In the genomic region with DNA sequence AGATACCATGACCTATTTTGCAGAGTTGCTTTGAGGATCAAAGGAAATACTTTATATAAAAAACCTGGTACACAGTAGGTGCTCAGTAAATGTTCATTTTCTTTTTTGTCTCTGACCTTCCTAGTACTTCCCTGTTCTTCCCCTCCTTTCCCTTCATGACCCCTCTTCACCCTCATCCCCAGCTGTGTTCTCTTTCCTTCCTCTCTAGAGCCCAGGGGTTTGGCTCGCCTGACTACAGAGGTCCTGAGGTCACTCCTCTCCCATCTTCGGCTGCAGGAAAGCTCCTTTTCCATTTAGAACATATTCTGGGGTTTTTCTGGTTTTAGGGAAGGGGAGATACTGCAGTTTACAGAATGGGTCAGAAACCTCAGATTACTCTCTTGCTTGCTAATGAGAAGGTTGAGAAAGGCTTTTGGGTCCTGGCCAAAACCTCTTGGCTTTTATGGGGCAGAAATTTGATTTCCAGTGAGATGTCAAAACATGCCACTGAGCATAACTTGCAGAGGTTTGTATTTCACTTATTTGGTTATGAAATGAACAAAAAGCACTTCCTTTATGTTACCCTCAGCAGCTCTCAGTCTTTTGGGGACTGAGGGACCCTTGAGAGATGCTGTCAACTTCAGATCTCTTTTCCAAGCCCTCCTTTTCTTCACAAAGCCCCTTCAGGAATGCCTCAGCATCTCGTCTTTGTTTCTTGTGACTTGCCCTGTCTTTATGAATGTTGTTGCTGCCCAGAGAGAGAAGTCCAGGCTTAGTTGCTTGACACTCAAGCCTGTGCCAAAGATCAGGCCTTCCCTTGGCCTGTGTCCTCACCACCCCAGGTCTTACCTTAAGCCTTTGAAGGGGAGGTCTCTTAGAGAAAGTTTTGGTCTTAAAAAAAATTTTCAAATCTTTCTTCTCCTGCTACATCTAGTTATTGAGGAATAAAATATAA, we compare ENCODE assay signal across 12 cellular contexts.
DNase-seq lines count a peak whose midpoint lies in the region; ATAC-seq, FAIRE-seq and TF ChIP-seq lines count a peak whose summit lies in the region.
"Had no signal": no experiment of that assay in that cellular context is flagged by ENCODE, and none has a peak within 500 bp of the region (broad histone marks: within the 10 kb centered on the region; RNA-seq: fewer than 3 reads in every experiment).

No MANE protein-coding gene starts in this region.

- H3K27ac ChIP-seq in HepG2 (ENCODE audit: extremely low read length, insufficient read depth, low read length) (no peak overlapping the region), thoracic aorta (peak overlapping the region; percentile 13 to 29)
- H3K27ac ChIP-seq: pancreas had no signal

- in situ Hi-C loops in HepG2 (cut with HindIII; ENCODE audit: extremely low pct_ligation_motif_present, low pct_unique_long_range_greater_than_20kb) = no loop called here

- BruUV-seq in HepG2 (replicated peaks; lab: Mats Ljungman, UMichigan) = no TSS peak

- TF ChIP-seq CTCF in Loucy (conservative IDR thresholded peaks at IDR 0.05; ENCODE audit: low read length) (no peak), bronchial epithelial cell (IDR thresholded peaks at IDR 0.05; ENCODE audit: insufficient read depth, low read length, severe bottlenecking) (no peak), HepG2 (CRISPR knock-in tag; IDR thresholded peaks at IDR 0.05) (no peak), thoracic aorta (IDR thresholded peaks at IDR 0.05) (no peak)

- no peaks in the 10 kb centered on the region for H4K20me1 ChIP-seq in Loucy (ENCODE audit: insufficient read depth, low read length, poor library complexity, severe bottlenecking)
- no peaks in the 10 kb centered on the region for H4K20me1 ChIP-seq in HepG2 (ENCODE audit: insufficient read depth, low read length)

- H2AFZ ChIP-seq in Loucy (ENCODE audit: low read length) (0 out of 2 replicates have a peak overlapping the region, but pooled peaks have one; percentile 26), HepG2 (ENCODE audit: low read length) (no peak overlapping the region)

- no peak for TF ChIP-seq RAD21 in HepG2 (CRISPR knock-in tag; IDR thresholded peaks at IDR 0.05)

- H3K36me3 ChIP-seq in Loucy (ENCODE audit: insufficient read depth, low read length) (no peaks in the 10 kb centered on the region), bronchial epithelial cell (ENCODE audit: control insufficient read depth, insufficient read depth, low read length) (no peaks in the 10 kb centered on the region), HepG2 (replicated peaks in 1 of 2; ENCODE audit: control insufficient read depth in 1 of 2, insufficient read depth in 2 of 2, low read length in 2 of 2) (no peaks in the 10 kb centered on the region), thoracic aorta (no peaks in the 10 kb centered on the region)
- H3K36me3 ChIP-seq: pancreas, upper lobe of left lung had no signal

- no peak overlapping the region for H3K4me3 ChIP-seq in Loucy (ENCODE audit: low read length, poor library complexity, severe bottlenecking)
- no peak overlapping the region for H3K4me3 ChIP-seq in bronchial epithelial cell (ENCODE audit: low read depth, low read length)
- no peak overlapping the region for H3K4me3 ChIP-seq in HepG2 (replicated peaks in 1 of 3; ENCODE audit: insufficient read depth in 1 of 3, low read depth in 2 of 3, low read length in 3 of 3)
- H3K4me3 ChIP-seq in thoracic aorta = no peak overlapping the region
- H3K4me3 ChIP-seq: pancreas, upper lobe of left lung had no signal

- H3K27me3 ChIP-seq in Loucy (ENCODE audit: insufficient read depth, low read length, poor library complexity, severe bottlenecking) (no peaks in the 10 kb centered on the region), bronchial epithelial cell (ENCODE audit: control insufficient read depth, insufficient read depth, low read length) (no peaks in the 10 kb centered on the region), HepG2 (ENCODE audit: control insufficient read depth in 1 of 2, insufficient read depth in 2 of 2, low read length in 2 of 2) (no peaks in the 10 kb centered on the region; a peak in 1 of 5 replicates), thoracic aorta (replicated peaks; ENCODE audit: insufficient read depth) (no peaks in the 10 kb centered on the region)
- H3K27me3 ChIP-seq: pancreas, upper lobe of left lung had no signal

- ATAC-seq in HepG2 (no peak), thoracic aorta (ENCODE audit: insufficient number of reproducible peaks, low FRiP score, low read depth) (no peak), GM18858 (IDR thresholded peaks at IDR 0.05; ENCODE audit: unreplicated experiment) (no peak)

- no peaks in the 10 kb centered on the region for H3K79me2 ChIP-seq in Loucy (ENCODE audit: insufficient read depth, low read length)
- H3K79me2 ChIP-seq in HepG2 (ENCODE audit: insufficient read depth, low read length) = no peaks in the 10 kb centered on the region

- H3K9me3 ChIP-seq in Loucy (ENCODE audit: insufficient read depth, low read depth, low read length) (no peaks in the 10 kb centered on the region), HepG2 (ENCODE audit: low read length) (no peaks in the 10 kb centered on the region), thoracic aorta (no peaks in the 10 kb centered on the region)
- H3K9me3 ChIP-seq: pancreas, upper lobe of left lung had no signal

- H3K4me2 ChIP-seq in Loucy (ENCODE audit: low read depth, low read length, poor library complexity, severe bottlenecking) (no peak overlapping the region), HepG2 (ENCODE audit: low read depth, low read length) (no peak overlapping the region)

- POLR2A ChIA-PET in HepG2 (lab: Yijun Ruan, JAX) = no interaction called here

- H3K4me1 ChIP-seq in Loucy (ENCODE audit: insufficient read depth, low read length, poor library complexity, severe bottlenecking) (peaks cover 4% of the 10 kb centered on the region), HepG2 (ENCODE audit: insufficient read depth, low read length) (peaks cover 8% of the 10 kb centered on the region; the same call in 1 of the 2 replicates), thoracic aorta (ENCODE audit: control insufficient read depth in 1 of 2, low read depth in 2 of 2) (peaks cover 6 to 25% of the 10 kb centered on the region in 2 donors)

- no peak for TF ChIP-seq EP300 in HepG2 (IDR thresholded peaks at IDR 0.05; ENCODE audit: low read depth in 2 of 2, low read length in 2 of 2)
- no peak for TF ChIP-seq EP300 in HepG2 (CRISPR knock-in tag; IDR thresholded peaks at IDR 0.05; ENCODE audit: borderline replicate concordance)

- DNase-seq in bronchial epithelial cell (ENCODE audit: low read depth) (peak; percentile 22), HepG2 (ENCODE audit: low spot score) (no peak), thoracic aorta (ENCODE audit: low spot score) (no peak), C1 segment of cervical spinal cord (lab: John Stamatoyannopoulos, UW) (no peak)
- DNase-seq in stimulated activated naive CD4-positive, alpha-beta T cell (lab: John Stamatoyannopoulos, UW) = no peak
- DNase-seq: erythroblast, NCI-H2081, OCI-M1, pancreas, upper lobe of left lung had no signal

- FAIRE-seq in bronchial epithelial cell (lab: Jason Lieb, UNC) = no peak
- no peak for FAIRE-seq in HepG2 (lab: Jason Lieb, UNC)
- FAIRE-seq: pancreas had no signal

- H3K9me2 ChIP-seq in Loucy (replicated peaks; ENCODE audit: low read depth, low read length) = no peaks in the 10 kb centered on the region

- intact Hi-C loops in HepG2 (cut with micrococcal nuclease; ENCODE audit: unreplicated experiment) = no loop called here

- no peaks in the 10 kb centered on the region for H3F3A ChIP-seq in Loucy (ENCODE audit: low read depth)

- no peak overlapping the region for H3K9ac ChIP-seq in Loucy (ENCODE audit: low read depth, low read length, poor library complexity, severe bottlenecking)
- H3K9ac ChIP-seq in HepG2 (ENCODE audit: insufficient read depth, low read depth, low read length) = no peak overlapping the region

- TF ChIP-seq POLR2A in HepG2 (IDR thresholded peaks at IDR 0.05; ENCODE audit: insufficient read depth in 1 of 2, low read depth in 2 of 2, low read length in 2 of 2) = no peak

- CTCF ChIA-PET in HepG2 (lab: Yijun Ruan, JAX; ENCODE audit: low intra/inter-chr PET ratio, low total read pairs) = no interaction called here

- 38% methylated on average over 3 of the region's 3 CpGs for WGBS in HepG2 (ENCODE audit: low lambda C conversion rate)

TF ChIP-seq in HepG2, 621 proteins besides CTCF, POLR2A, EP300 and RAD21:
- no peak for TF ChIP-seq ZNF235 (CRISPR knock-in tag; IDR thresholded peaks at IDR 0.05; ENCODE audit: borderline replicate concordance)
- TF ChIP-seq PCBP2 (optimal IDR thresholded peaks at IDR 0.05; ENCODE audit: low read depth, low read length, poor library complexity, severe bottlenecking) = peak; percentile 36
